In genomic region chr10:90987383-90987782, GRCh38 we compare ENCODE assay signal across 15 cellular contexts.
DNase-seq lines count a peak whose midpoint lies in the region; ATAC-seq and TF ChIP-seq lines count a peak whose summit lies in the region.
"Had no signal": no experiment of that assay in that cellular context is flagged by ENCODE, and none has a peak within 500 bp of the region (broad histone marks: within the 10 kb centered on the region; RNA-seq: fewer than 3 reads in every experiment).

No MANE protein-coding gene starts in this region.

- H3K4me3 Mint-ChIP-seq in endodermal cell, result peak overlapping the region; percentile 4
- no peak overlapping the region for H3K4me3 Mint-ChIP-seq in stimulated activated memory B cell treated with anti-CD40 and anti-IgM and Interleukin-4, amounts not matched to agents 10 μg/mL and 1 μg/mL and 100 μg/mL, for 72 hours
- H3K4me3 Mint-ChIP-seq: B cell; CD14-positive monocyte; CD8-positive, alpha-beta T cell; H9 had no signal

- H3K9me3 Mint-ChIP-seq in endodermal cell, result no peaks in the 10 kb centered on the region
- no peaks in the 10 kb centered on the region for H3K9me3 Mint-ChIP-seq in stimulated activated memory B cell treated with anti-CD40 and anti-IgM and Interleukin-4, amounts not matched to agents 10 μg/mL and 1 μg/mL and 100 μg/mL, for 72 hours
- H3K9me3 Mint-ChIP-seq: CD14-positive monocyte; CD8-positive, alpha-beta T cell; H9 had no signal

- H3K27me3 ChIP-seq in BLaER1 treated with 17β-estradiol and CSF1 and Interleukin-3, amounts not matched to agents 10 nM and 100 nM, result no peaks in the 10 kb centered on the region
- H3K27me3 ChIP-seq in endodermal cell (ENCODE audit: control insufficient read depth, insufficient read depth, low read length, poor library complexity, severe bottlenecking), result no peaks in the 10 kb centered on the region

- no peak overlapping the region for H3K9ac ChIP-seq in BLaER1 treated with 17β-estradiol and CSF1 and Interleukin-3, amounts not matched to agents 10 nM and 100 nM
- no peak overlapping the region for H3K9ac ChIP-seq in endodermal cell (ENCODE audit: extremely low read depth, low read length, poor library complexity, severe bottlenecking)

- no peak for TF ChIP-seq CTCF in endodermal cell (conservative IDR thresholded peaks at IDR 0.05)

- ATAC-seq in stimulated activated memory B cell treated with anti-CD40 and anti-IgM and Interleukin-4, amounts not matched to agents 10 μg/mL and 1 μg/mL and 100 μg/mL, for 72 hours, result no peak
- no peak for ATAC-seq in GM21737 (IDR thresholded peaks at IDR 0.05; ENCODE audit: unreplicated experiment)
- ATAC-seq: CD8-positive, alpha-beta T cell had no signal

- H3K27me3 Mint-ChIP-seq in endodermal cell (ENCODE audit: insufficient read depth), result peaks cover 24% of the 10 kb centered on the region
- no peaks in the 10 kb centered on the region for H3K27me3 Mint-ChIP-seq in stimulated activated memory B cell treated with anti-CD40 and anti-IgM and Interleukin-4, amounts not matched to agents 10 μg/mL and 1 μg/mL and 100 μg/mL, for 72 hours
- H3K27me3 Mint-ChIP-seq: B cell had no signal

- no peak overlapping the region for H3K4me3 ChIP-seq in BLaER1 treated with 17β-estradiol and CSF1 and Interleukin-3, amounts not matched to agents 10 nM and 100 nM
- H3K4me3 ChIP-seq in endodermal cell (ENCODE audit: low read length), result peak overlapping the region; percentile 25

- no peaks in the 10 kb centered on the region for H3K36me3 ChIP-seq in BLaER1 treated with 17β-estradiol and CSF1 and Interleukin-3, amounts not matched to agents 10 nM and 100 nM
- H3K36me3 ChIP-seq in endodermal cell (ENCODE audit: control insufficient read depth, insufficient read depth, low read length), result no peaks in the 10 kb centered on the region

- H3K36me3 Mint-ChIP-seq in endodermal cell (ENCODE audit: low read depth), result no peaks in the 10 kb centered on the region
- H3K36me3 Mint-ChIP-seq in stimulated activated memory B cell treated with anti-CD40 and anti-IgM and Interleukin-4, amounts not matched to agents 10 μg/mL and 1 μg/mL and 100 μg/mL, for 72 hours, result peaks cover 5% of the 10 kb centered on the region
- H3K36me3 Mint-ChIP-seq: CD14-positive monocyte; CD8-positive, alpha-beta T cell had no signal

- no peaks in the 10 kb centered on the region for H3K9me3 ChIP-seq in BLaER1 treated with 17β-estradiol and CSF1 and Interleukin-3, amounts not matched to agents 10 nM and 100 nM (replicated peaks in 1 of 11)
- H3K9me3 ChIP-seq in endodermal cell (ENCODE audit: control insufficient read depth, low read length), result no peaks in the 10 kb centered on the region
- H3K9me3 ChIP-seq: Caco-2 had no signal

- 75 to 80% methylated on average over 2 of the region's 2 CpGs for WGBS in endodermal cell (ENCODE audit: insufficient coverage in 1 of 2, insufficient read length in 1 of 2), 2 experiments

- no peak for TF ChIP-seq EP300 in Ishikawa (IDR thresholded peaks at IDR 0.05; ENCODE audit: borderline replicate concordance)

- no peak overlapping the region for H3K27ac ChIP-seq in BLaER1 treated with 17β-estradiol and CSF1 and Interleukin-3, amounts not matched to agents 10 nM and 100 nM
- H3K27ac ChIP-seq in endodermal cell (ENCODE audit: low read depth, low read length), result no peak overlapping the region

- H3K4me1 Mint-ChIP-seq in endodermal cell, result peaks cover 44% of the 10 kb centered on the region
- H3K4me1 Mint-ChIP-seq in stimulated activated memory B cell treated with anti-CD40 and anti-IgM and Interleukin-4, amounts not matched to agents 10 μg/mL and 1 μg/mL and 100 μg/mL, for 72 hours, result peaks cover 35% of the 10 kb centered on the region

- no peak overlapping the region for H3K27ac Mint-ChIP-seq in endodermal cell
- peak overlapping the region; percentile 79 for H3K27ac Mint-ChIP-seq in stimulated activated memory B cell treated with anti-CD40 and anti-IgM and Interleukin-4, amounts not matched to agents 10 μg/mL and 1 μg/mL and 100 μg/mL, for 72 hours
- H3K27ac Mint-ChIP-seq: B cell; CD14-positive monocyte; CD8-positive, alpha-beta T cell; H9 had no signal

- H4K20me1 ChIP-seq in BLaER1 treated with 17β-estradiol and CSF1 and Interleukin-3, amounts not matched to agents 10 nM and 100 nM, result no peaks in the 10 kb centered on the region

- H3K4me2 ChIP-seq in BLaER1 treated with 17β-estradiol and CSF1 and Interleukin-3, amounts not matched to agents 10 nM and 100 nM, result peak overlapping the region in 6 of 11 experiments; percentile 4 to 36 (median 12); a peak in 6 of 22 replicates

- DNase-seq in endodermal cell, result no peak
- DNase-seq in DMS153 (lab: John Stamatoyannopoulos, UW), result no peak
- no peak for DNase-seq in COLO668 (lab: John Stamatoyannopoulos, UW; ENCODE audit: unreplicated experiment)
- DNase-seq: Caco-2; CD8-positive, alpha-beta T cell; DMS53; GOT3; H9; IMR-90 had no signal

- peaks cover 20 to 70% (median 46%) of the 10 kb centered on the region in 10 experiments for H3K4me1 ChIP-seq in BLaER1 treated with 17β-estradiol and CSF1 and Interleukin-3, amounts not matched to agents 10 nM and 100 nM
- peaks cover 26% of the 10 kb centered on the region for H3K4me1 ChIP-seq in endodermal cell (ENCODE audit: control insufficient read depth, insufficient read depth, low read length)
- H3K4me1 ChIP-seq: Caco-2 had no signal

- no peak for TF ChIP-seq RAD21 in Ishikawa (IDR thresholded peaks at IDR 0.05; ENCODE audit: low read depth)

TF ChIP-seq in Ishikawa, 13 proteins besides CTCF, POLR2A, EP300 and RAD21:
- TF ChIP-seq TEAD4 (IDR thresholded peaks at IDR 0.05) (peak; percentile 81), NFIC (IDR thresholded peaks at IDR 0.05) (no peak)
